ENCODE assay signal across 1 cellular context in genomic region chr5:151156732-151157402, GRCh38.
TF ChIP-seq lines count a peak whose summit lies in the region.

No MANE protein-coding gene starts in this region.

TF ChIP-seq in GM23338, 12 proteins besides CTCF, POLR2A, EP300 and RAD21 (continued from another document):
- no peak for TF ChIP-seq JUNB (IDR thresholded peaks at IDR 0.05; ENCODE audit: unreplicated experiment)
- TF ChIP-seq ZNF462 (CRISPR knock-in tag; IDR thresholded peaks at IDR 0.05), result no peak
- TF ChIP-seq ZNF114 (CRISPR knock-in tag; IDR thresholded peaks at IDR 0.05), result no peak
- TF ChIP-seq ETS1 (IDR thresholded peaks at IDR 0.05), result no peak
- no peak for TF ChIP-seq POLR2AphosphoS5 (IDR thresholded peaks at IDR 0.05; ENCODE audit: low read depth)
